ENCODE assay signal across 8 cellular contexts in the genomic region with DNA sequence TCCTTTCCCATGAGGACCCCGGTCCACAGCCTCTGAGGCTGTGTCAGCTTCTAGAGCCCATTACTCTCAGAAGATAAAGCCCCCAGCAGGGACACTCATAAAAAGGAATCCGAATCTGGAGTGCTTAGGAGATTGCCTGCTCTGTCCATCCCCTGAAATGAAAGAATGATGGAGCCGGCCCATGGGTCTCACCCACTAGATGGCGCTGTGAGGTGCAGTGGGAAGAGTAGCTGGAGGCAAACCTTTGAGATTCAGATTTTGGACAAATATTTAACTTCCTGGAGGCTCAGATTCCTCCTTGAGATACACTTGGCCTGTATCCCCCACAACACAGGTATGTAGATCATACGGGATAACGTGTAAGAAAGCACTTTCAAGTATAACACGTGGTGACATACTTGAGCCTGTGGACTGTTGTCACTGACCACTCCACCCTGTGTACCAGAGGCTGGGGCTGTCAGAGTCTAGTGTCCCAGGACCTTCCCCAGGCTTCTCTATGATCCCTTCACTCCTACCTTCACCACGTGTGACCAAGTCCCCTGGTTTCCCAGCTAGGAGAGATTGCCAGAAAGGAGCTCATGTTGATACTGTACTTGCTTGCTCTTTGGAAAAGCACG. TPM values are rescaled to one million over a fixed set of nuclear protein-coding genes. Genes with fewer than 3 reads are reported as not detected.
A peak's percentile ranks its signal among the peaks of the same experiment; 100 is the strongest.
DNase-seq lines count a peak whose midpoint lies in the region; ATAC-seq and TF ChIP-seq lines count a peak whose summit lies in the region.

No MANE protein-coding gene starts in this region.

- no peak overlapping the region for H3K4me2 ChIP-seq in DND-41 (ENCODE audit: insufficient read depth, low read length)

- no peak overlapping the region for H3K9ac ChIP-seq in DND-41 (ENCODE audit: low read depth, low read length)

- DNase-seq in DND-41 (peak; percentile 51), LNCaP clone FGC (ENCODE audit: low read depth) (no peak), activated T-cell treated with anti-CD3 and anti-CD28 coated beads for 24 hours (ENCODE audit: low read depth) (peak; percentile 40), fibroblast of villous mesenchyme (ENCODE audit: low read depth) (peak; percentile 19), caudate nucleus (lab: John Stamatoyannopoulos, UW) (no peak), NCI-H524 treated with DMSO at 0.1 percent for 48 hours (lab: John Stamatoyannopoulos, UW) (no peak), NCI-H2227 treated with DMSO at 0.1 percent for 48 hours (lab: John Stamatoyannopoulos, UW) (no peak)
- DNase-seq in stimulated activated CD4-positive, alpha-beta T cell treated with anti-CD3 and anti-CD28 coated beads, Interleukin-1b, Interleukin-23, amount 100 ng/mL, for 4 hours (ENCODE audit: low read depth in 2 of 2): peak; percentile 49 to 67

- no peak overlapping the region for H3K4me3 ChIP-seq in DND-41 (ENCODE audit: low read depth in 1 of 2, low read length in 2 of 2)
- no peak overlapping the region for H3K4me3 ChIP-seq in LNCaP clone FGC (ENCODE audit: low read depth, low read length)
- no peak overlapping the region for H3K4me3 ChIP-seq in fibroblast of villous mesenchyme (ENCODE audit: low read depth, low read length)

- H3K79me2 ChIP-seq in DND-41 (ENCODE audit: insufficient read depth, low read length): no peaks in the 10 kb centered on the region

- no peaks in the 10 kb centered on the region for H4K20me1 ChIP-seq in DND-41 (ENCODE audit: insufficient read depth, low read length)

- H3K36me3 ChIP-seq in DND-41 (ENCODE audit: insufficient read depth, low read length): no peaks in the 10 kb centered on the region

- TF ChIP-seq CTCF in DND-41 (IDR thresholded peaks at IDR 0.05; ENCODE audit: borderline replicate concordance, extremely low read depth, low read length, poor library complexity, severe bottlenecking) (peak; percentile 82), LNCaP clone FGC (IDR thresholded peaks at IDR 0.05; ENCODE audit: control insufficient read depth, extremely low read depth, insufficient read depth) (peak; percentile 48), fibroblast of villous mesenchyme (IDR thresholded peaks at IDR 0.05; ENCODE audit: insufficient read depth, low read depth, low read length) (peak; percentile 83)

- ATAC-seq in DND-41 (ENCODE audit: insufficient read depth, low read depth): peak; percentile 56; the same call in 1 of the 3 replicates

- H3K27me3 ChIP-seq in DND-41 (ENCODE audit: insufficient read depth, low read length, poor library complexity): no peaks in the 10 kb centered on the region

- H3K27ac ChIP-seq in DND-41 (ENCODE audit: low read length): no peak overlapping the region
- no peak overlapping the region for H3K27ac ChIP-seq in caudate nucleus (ENCODE audit: low read depth, low read length)

- H2AFZ ChIP-seq in DND-41 (ENCODE audit: low read depth, low read length): no peak overlapping the region

- H3K9me3 ChIP-seq in DND-41 (ENCODE audit: insufficient read depth, low read length, severe bottlenecking): no peaks in the 10 kb centered on the region

- H3K4me1 ChIP-seq in DND-41 (ENCODE audit: insufficient read depth, low read length): no peaks in the 10 kb centered on the region

RNA-seq across cellular contexts. Expression of a gene that starts 32.3 kb away (rescaled TPM):
- 14.5 and 15.5 TPM in 2 replicates for total RNA-seq in fibroblast of villous mesenchyme

RNA-seq across cellular contexts. Expression of a gene that starts 37.0 kb away (rescaled TPM):
- total RNA-seq in fibroblast of villous mesenchyme: under 0.01 and 0.64 TPM in 2 replicates

RNA-seq across cellular contexts. Expression of a gene that starts 47.9 kb away (rescaled TPM):
- not detected in 2 replicates for total RNA-seq in fibroblast of villous mesenchyme

Comparison
In these comparisons a context has a peak if more than half of its experiments do, and no peak if none do; other contexts are left out.
1. DNase-seq: peak in DND-41 (single experiment), activated T-cell treated with anti-CD3 and anti-CD28 coated beads for 24 hours (single experiment), fibroblast of villous mesenchyme (single experiment) and stimulated activated CD4-positive, alpha-beta T cell treated with anti-CD3 and anti-CD28 coated beads, Interleukin-1b, Interleukin-23, amount 100 ng/mL, for 4 hours (2 of 2); none in LNCaP clone FGC (single experiment), caudate nucleus (0 of 61), NCI-H524 treated with DMSO at 0.1 percent for 48 hours (single experiment) and NCI-H2227 treated with DMSO at 0.1 percent for 48 hours (single experiment).
2. Peak in every context shown above with its lines, with median percentiles within 50 percentile points of each other: CTCF ChIP-seq.